Comparison of ENCODE assay signal across 11 cellular contexts in the genomic region with DNA sequence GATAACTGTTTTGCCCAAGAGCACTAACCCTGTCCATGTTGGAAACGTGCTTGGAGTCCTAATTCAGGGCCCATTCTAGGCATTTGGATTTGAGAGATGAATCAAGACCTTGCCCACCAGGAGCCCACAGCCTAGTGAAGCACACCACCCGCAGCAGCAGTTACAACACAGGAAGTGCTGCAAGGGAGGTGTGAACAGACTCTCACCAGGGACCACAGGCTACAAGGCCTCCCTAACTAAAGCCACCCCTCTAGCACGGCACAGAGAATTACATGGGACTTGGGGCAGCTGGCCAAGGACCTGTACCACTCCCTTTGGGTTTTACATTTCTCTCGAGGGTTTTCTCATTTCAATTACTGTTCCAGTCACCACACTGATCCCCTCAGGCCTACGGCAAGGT. TPM values are rescaled to one million over a fixed set of nuclear protein-coding genes. Genes with fewer than 3 reads are reported as not detected.
DNase-seq lines count a peak whose midpoint lies in the region; ATAC-seq lines count a peak whose summit lies in the region.
"Had no signal": no experiment of that assay in that cellular context is flagged by ENCODE, and none has a peak within 500 bp of the region (broad histone marks: within the 10 kb centered on the region; RNA-seq: fewer than 3 reads in every experiment).

No MANE protein-coding gene starts in this region.

- ATAC-seq in GM18909 (IDR thresholded peaks at IDR 0.05; ENCODE audit: poor library complexity, unreplicated experiment): peak; percentile 55
- ATAC-seq in activated T-cell treated with anti-CD3 and anti-CD28 coated beads, Interleukin-2, amount 50 U/mL, for 72 hours (replicated peaks in 1 of 2): peak; percentile 81 to 94
- no peak for ATAC-seq in GM18517 (IDR thresholded peaks at IDR 0.05; ENCODE audit: unreplicated experiment)
- ATAC-seq: left lung had no signal

- H3K4me1 Mint-ChIP-seq in activated T-cell treated with anti-CD3 and anti-CD28 coated beads, Interleukin-2, amount 50 U/mL, for 72 hours (ENCODE audit: low read depth): peaks cover 56% of the 10 kb centered on the region

- H3K4me3 Mint-ChIP-seq in activated T-cell treated with anti-CD3 and anti-CD28 coated beads, Interleukin-2, amount 50 U/mL, for 72 hours: peak overlapping the region in 1 of 2 donors; percentile 54

- no peak overlapping the region for H3K4me3 ChIP-seq in Jurkat, Clone E6-1 (ENCODE audit: low read length)
- H3K4me3 ChIP-seq: left lung had no signal

- peaks cover 0 to 1% of the 10 kb centered on the region in 2 donors for H3K9me3 Mint-ChIP-seq in activated T-cell treated with anti-CD3 and anti-CD28 coated beads, Interleukin-2, amount 50 U/mL, for 72 hours

- peak; percentile 70 for DNase-seq in Jurkat, Clone E6-1 (ENCODE audit: low read depth, low spot score)
- peak; percentile 28 to 30 for DNase-seq in activated T-cell treated with anti-CD3 and anti-CD28 coated beads, Interleukin-2, amount 50 U/mL, for 72 hours
- peak; percentile 40 for DNase-seq in stimulated activated CD8-positive, alpha-beta memory T cell treated with anti-CD3 and anti-CD28 coated beads, Interleukin-12 subunit alpha, Interleukin-12 subunit beta, amount 100 ng/mL, for 4 hours (ENCODE audit: low read depth)
- no peak for DNase-seq in CD1c-positive myeloid dendritic cell (ENCODE audit: extremely low spot score)
- no peak for DNase-seq in NCI-H2227 treated with DMSO at 0.1 percent for 48 hours (lab: John Stamatoyannopoulos, UW)
- no peak for DNase-seq in inferior parietal cortex (ENCODE audit: extremely low spot score)
- DNase-seq: effector CD4-positive, alpha-beta T cell; left lung; NCI-H2081 treated with DMSO at 0.1 percent for 48 hours had no signal

- H3K27ac Mint-ChIP-seq in activated T-cell treated with anti-CD3 and anti-CD28 coated beads, Interleukin-2, amount 50 U/mL, for 72 hours: peak overlapping the region; percentile 82

- H3K36me3 Mint-ChIP-seq in activated T-cell treated with anti-CD3 and anti-CD28 coated beads, Interleukin-2, amount 50 U/mL, for 72 hours (ENCODE audit: insufficient read depth in 2 of 2): peaks cover 6 to 12% of the 10 kb centered on the region in 2 donors

- no peaks in the 10 kb centered on the region for H3K27me3 Mint-ChIP-seq in activated T-cell treated with anti-CD3 and anti-CD28 coated beads, Interleukin-2, amount 50 U/mL, for 72 hours (ENCODE audit: low read depth)

RNA-seq across cellular contexts. Expression of gene FOXN3, which starts 49.4 kb away (rescaled TPM):
- 30.0 TPM for polyA plus RNA-seq in Jurkat, Clone E6-1 (2012; ENCODE audit: insufficient read depth, insufficient read length)
- total RNA-seq in activated T-cell treated with anti-CD3 and anti-CD28 coated beads, Interleukin-2, amount 50 U/mL, for 72 hours: 100 to 1,000 TPM; 154 to 157 TPM

Comparison
In these comparisons a context has a peak if more than half of its experiments do, and no peak if none do; other contexts are left out.
1. DNase-seq: peak in Jurkat, Clone E6-1 (single experiment), activated T-cell treated with anti-CD3 and anti-CD28 coated beads, Interleukin-2, amount 50 U/mL, for 72 hours (2 of 2) and stimulated activated CD8-positive, alpha-beta memory T cell treated with anti-CD3 and anti-CD28 coated beads, Interleukin-12 subunit alpha, Interleukin-12 subunit beta, amount 100 ng/mL, for 4 hours (single experiment); none in CD1c-positive myeloid dendritic cell (single experiment), NCI-H2227 treated with DMSO at 0.1 percent for 48 hours (single experiment) and inferior parietal cortex (single experiment).